1 cellular context compared by ENCODE assay signal in the genomic region with DNA sequence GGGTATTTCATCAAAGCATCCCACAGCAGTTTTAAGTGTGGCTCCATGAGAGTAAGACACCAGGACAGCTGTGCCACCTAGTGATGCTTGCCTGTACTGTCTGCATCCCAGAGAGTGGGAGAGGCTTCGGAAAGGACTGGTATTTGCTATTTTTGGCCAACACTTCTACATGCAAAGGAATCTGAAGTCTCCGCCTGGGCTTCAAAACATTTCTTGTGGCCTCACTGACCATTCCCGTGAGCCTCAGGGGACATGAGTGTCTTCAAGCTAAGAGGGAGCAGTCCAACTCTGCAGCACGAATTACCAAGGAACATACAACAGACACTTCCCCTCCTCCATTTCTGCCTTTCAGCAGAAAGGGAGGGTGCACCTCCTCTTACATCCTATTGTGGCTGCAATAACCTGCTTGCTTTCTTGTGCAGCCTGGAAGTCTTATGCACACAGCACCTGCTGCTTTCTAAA.
TF ChIP-seq lines count a peak whose summit lies in the region.

No MANE protein-coding gene starts in this region.

TF ChIP-seq in GM23338, 12 proteins besides CTCF, POLR2A, EP300 and RAD21 (continued from another document):
- TF ChIP-seq ZNF462 (CRISPR knock-in tag; IDR thresholded peaks at IDR 0.05) (no peak), ZNF331 (CRISPR knock-in tag; IDR thresholded peaks at IDR 0.05; ENCODE audit: low read depth) (no peak), CREB1 (CRISPR knock-in tag; IDR thresholded peaks at IDR 0.05; ENCODE audit: low read depth) (no peak)
